In genomic region chr18:63319383-63320040, GRCh38 we compare ENCODE assay signal across 8 cellular contexts. TPM values are rescaled to one million over a fixed set of nuclear protein-coding genes. Genes with fewer than 3 reads are reported as not detected.
DNase-seq lines count a peak whose midpoint lies in the region; ATAC-seq and TF ChIP-seq lines count a peak whose summit lies in the region.

Gene BCL2, minus strand, starts transcription at chr18:63319769.

- POLR2A ChIA-PET in Panc1 (lab: Charles Lee), result no interaction called here

- H3K27ac Mint-ChIP-seq in brain, result peak within 1 kb of the TSS; percentile 81 to 96 (median 95)

- CTCF ChIA-PET in Panc1 (lab: Charles Lee), result no interaction called here

- H3K4me3 Mint-ChIP-seq in brain, result peak within 1 kb of the TSS; percentile 95 to 97 (median 97)

- BruUV-seq in Panc1 (replicated peaks; lab: Mats Ljungman, UMichigan), result no TSS peak

- peaks cover 66% of the 10 kb centered on the region for H3K4me1 Mint-ChIP-seq in brain

- H3K4me1 ChIP-seq in Panc1 (ENCODE audit: control insufficient read depth, insufficient read depth, low read length), result peaks cover 6% of the 10 kb centered on the region; the same call in 1 of the 2 replicates

- H3K9me3 Mint-ChIP-seq in brain, result peaks cover 0 to 6% (median 0%) of the 10 kb centered on the region in 5 experiments

- peaks cover 19% of the 10 kb centered on the region for H3K27me3 Mint-ChIP-seq in brain

- no peaks in the 10 kb centered on the region for H3K9me3 ChIP-seq in Panc1 (ENCODE audit: control insufficient read depth, insufficient read depth, low read depth, low read length)

- no peak within 1 kb of the TSS for H3K27ac ChIP-seq in Panc1 (ENCODE audit: low read length)

- ATAC-seq in GM18909 (IDR thresholded peaks at IDR 0.05; ENCODE audit: poor library complexity, unreplicated experiment) (peak; percentile 17), HG03280 (IDR thresholded peaks at IDR 0.05; ENCODE audit: unreplicated experiment) (peak; percentile 16), Panc1 (peak; percentile 74)

- H3K36me3 ChIP-seq in Panc1 (ENCODE audit: control insufficient read depth, insufficient read depth, low read length), result peaks cover 2% of the 10 kb centered on the region; the same call in 1 of the 2 replicates

- H3K36me3 Mint-ChIP-seq in brain, result no peaks in the 10 kb centered on the region

- peak within 1 kb of the TSS; percentile 50 to 60 for H3K4me3 ChIP-seq in Panc1 (ENCODE audit: low read depth in 2 of 2, low read length in 2 of 2)
- peak within 1 kb of the TSS; percentile 68 for H3K4me3 ChIP-seq in skeletal muscle cell (ENCODE audit: low read depth, low read length)

- TF ChIP-seq CTCF in Panc1 (IDR thresholded peaks at IDR 0.05), result no peak
- TF ChIP-seq CTCF in brain (conservative IDR thresholded peaks at IDR 0.05), result no peak

- in situ Hi-C loops in Panc1 (cut with HindIII; ENCODE audit: low pct_unique_long_range_greater_than_20kb, low sequenced_read_pairs), result no loop called here

- intact Hi-C loops in Panc1 (cut with micrococcal nuclease; ENCODE audit: unreplicated experiment), result no loop called here

- peaks cover 22% of the 10 kb centered on the region for H3K27me3 ChIP-seq in Panc1 (ENCODE audit: control insufficient read depth, insufficient read depth, low read length)

- DNase-seq in AML-193 (lab: John Stamatoyannopoulos, UW), result peak; percentile 49 to 61
- no peak for DNase-seq in Panc1 (ENCODE audit: low read depth, low spot score)
- DNase-seq in iPS-NIHi11 (ENCODE audit: low spot score), result peak; percentile 53
- DNase-seq in skeletal muscle cell (ENCODE audit: low read depth), result no peak
- DNase-seq in effector CD4-positive, alpha-beta T cell, result no peak

RNA-seq across cellular contexts. Expression of gene BCL2, which starts in this region (rescaled TPM):
- total RNA-seq in Panc1 (2021; ENCODE audit: unreplicated experiment), result 0.72 TPM
- polyA plus RNA-seq in Panc1 (2012; ENCODE audit: insufficient read length), result 0.31 TPM
- 8.0 TPM for polyA plus RNA-seq in brain (ENCODE audit: insufficient read depth, low read depth, low replicate concordance)

Comparison
In these comparisons a context has a peak if more than half of its experiments do, and no peak if none do; other contexts are left out.
1. Peak in ATAC-seq and H3K4me3 ChIP-seq in Panc1; RNA of the gene not detected or under 1 TPM.
2. DNase-seq: peak in AML-193 (2 of 2) and iPS-NIHi11 (single experiment); none in Panc1 (single experiment), skeletal muscle cell (single experiment) and effector CD4-positive, alpha-beta T cell (single experiment).
3. ATAC-seq: peak in every context shown above with its lines; median percentile 74 in Panc1; 17 in GM18909; 16 in HG03280.